1 cellular context compared by ENCODE assay signal in genomic region chr19:44635581-44636438, GRCh38.
TF ChIP-seq lines count a peak whose summit lies in the region.

No MANE protein-coding gene starts in this region.

TF ChIP-seq in A549, 52 proteins besides CTCF, POLR2A, EP300 and RAD21 (continued from another document):
- TF ChIP-seq REST (IDR thresholded peaks at IDR 0.05), result no peak
- TF ChIP-seq MAX (IDR thresholded peaks at IDR 0.05), result 0 out of 2 replicates have a peak, but pooled peaks have one; percentile 12
- peak; percentile 51; the same call in 1 of the 2 replicates for TF ChIP-seq GATA3 (IDR thresholded peaks at IDR 0.05; ENCODE audit: borderline replicate concordance)
- TF ChIP-seq NR3C1 (IDR thresholded peaks at IDR 0.05), result no peak
- no peak for TF ChIP-seq KDM1A (IDR thresholded peaks at IDR 0.05; ENCODE audit: low read depth)
TF ChIP-seq in A549: peak in this region for 4.
